ENCODE assay signal across 11 cellular contexts in the genomic region with DNA sequence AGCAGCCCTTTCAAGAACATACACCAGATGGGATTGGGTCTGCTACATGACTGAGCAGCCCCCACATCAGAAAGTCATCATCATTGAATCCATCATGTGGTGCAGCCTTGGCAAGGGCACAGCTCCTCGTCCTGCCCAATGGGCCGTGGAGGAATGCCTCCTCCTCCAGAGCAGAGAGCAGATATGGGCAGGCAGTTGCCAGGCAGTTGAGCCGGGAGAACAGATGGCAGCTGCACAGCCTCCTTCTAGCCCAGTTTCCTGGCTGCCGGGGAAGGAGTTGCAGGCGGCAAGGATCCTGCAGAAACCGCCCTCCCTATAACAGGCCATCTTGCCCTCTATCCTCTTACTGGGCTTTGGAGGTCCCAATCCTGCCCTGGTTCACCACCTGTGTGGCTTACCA. TPM values are rescaled to one million over a fixed set of nuclear protein-coding genes. Genes with fewer than 3 reads are reported as not detected.
DNase-seq lines count a peak whose midpoint lies in the region; ATAC-seq and TF ChIP-seq lines count a peak whose summit lies in the region.
"Had no signal": no experiment of that assay in that cellular context is flagged by ENCODE, and none has a peak within 500 bp of the region (broad histone marks: within the 10 kb centered on the region; RNA-seq: fewer than 3 reads in every experiment).

No MANE protein-coding gene starts in this region.

- H3K9me3 Mint-ChIP-seq in activated T-cell treated with anti-CD3 and anti-CD28 coated beads, Interleukin-2, amount 50 U/mL, for 4 hours: no peaks in the 10 kb centered on the region

- DNase-seq in mammary epithelial cell (peak; percentile 21), breast epithelium (ENCODE audit: low spot score in 2 of 2) (no peak), RWPE2 (ENCODE audit: low spot score) (no peak), left ventricle myocardium inferior (no peak), testis (peak; percentile 70), midbrain (lab: John Stamatoyannopoulos, UW) (no peak), stomach (no peak)
- DNase-seq in activated T-cell treated with anti-CD3 and anti-CD28 coated beads, Interleukin-2, amount 50 U/mL, for 4 hours: no peak
- DNase-seq: activated effector memory CD4-positive, alpha-beta T cell treated with anti-CD3 and anti-CD28 coated beads, Interleukin-2, amount 50 U/mL, for 16 hours; T-helper 9 cell; upper lobe of right lung had no signal

- 0 out of 3 replicates have a peak, but pooled peaks have one; percentile 28 for ATAC-seq in RWPE2 (ENCODE audit: low read depth)
- ATAC-seq in activated T-cell treated with anti-CD3 and anti-CD28 coated beads, Interleukin-2, amount 50 U/mL, for 4 hours: no peak
- ATAC-seq: upper lobe of right lung had no signal

- H3K36me3 ChIP-seq in mammary epithelial cell (ENCODE audit: insufficient read depth, low read length): no peaks in the 10 kb centered on the region
- H3K36me3 ChIP-seq in breast epithelium: no peaks in the 10 kb centered on the region
- no peaks in the 10 kb centered on the region for H3K36me3 ChIP-seq in RWPE2 (ENCODE audit: low read depth)
- no peaks in the 10 kb centered on the region for H3K36me3 ChIP-seq in left ventricle myocardium inferior
- no peaks in the 10 kb centered on the region for H3K36me3 ChIP-seq in testis (ENCODE audit: low read depth, missing control alignments)
- H3K36me3 ChIP-seq in stomach: no peaks in the 10 kb centered on the region
- H3K36me3 ChIP-seq: upper lobe of right lung had no signal

- dilution Hi-C loops in mammary epithelial cell (cut with HindIII; ENCODE audit: low sequenced_read_pairs): no loop called here

- H3K27ac ChIP-seq in mammary epithelial cell (ENCODE audit: insufficient read depth, low read depth, low read length) (no peak overlapping the region), breast epithelium (no peak overlapping the region), RWPE2 (ENCODE audit: poor library complexity, severe bottlenecking) (no peak overlapping the region), left ventricle myocardium inferior (replicated peaks) (no peak overlapping the region), testis (no peak overlapping the region), stomach (no peak overlapping the region)
- H3K27ac ChIP-seq: upper lobe of right lung had no signal

- CTCF ChIA-PET in mammary epithelial cell (lab: Charles Lee; ENCODE audit: low non-redundant PET): interaction anchor here (1.1 kb wide), 1 partner anchor 17 kb away, joined by 6 read pairs; no protein-coding TSS in a partner anchor

- H3K9me3 ChIP-seq in mammary epithelial cell (replicated peaks; ENCODE audit: insufficient read depth, low read length): no peaks in the 10 kb centered on the region
- no peaks in the 10 kb centered on the region for H3K9me3 ChIP-seq in breast epithelium
- no peaks in the 10 kb centered on the region for H3K9me3 ChIP-seq in RWPE2 (ENCODE audit: severe bottlenecking)
- no peaks in the 10 kb centered on the region for H3K9me3 ChIP-seq in left ventricle myocardium inferior (replicated peaks)
- no peaks in the 10 kb centered on the region for H3K9me3 ChIP-seq in testis
- no peaks in the 10 kb centered on the region for H3K9me3 ChIP-seq in stomach
- H3K9me3 ChIP-seq: upper lobe of right lung had no signal

- 53% methylated on average over 5 of the region's 6 CpGs for WGBS in mammary epithelial cell (ENCODE audit: low coverage, missing lambda C conversion rate)
- 63 to 77% methylated on average over 5 to 6 of the region's 6 CpGs for WGBS in testis, 2 donors
- WGBS in stomach, 5 donors: 38 to 83% (median 51%) methylated on average over 2 to 6 of the region's 6 CpGs

- H3K27me3 ChIP-seq in mammary epithelial cell (ENCODE audit: insufficient read depth, low read length): no peaks in the 10 kb centered on the region
- no peaks in the 10 kb centered on the region for H3K27me3 ChIP-seq in breast epithelium
- H3K27me3 ChIP-seq in RWPE2 (ENCODE audit: insufficient read depth, poor library complexity, severe bottlenecking): no peaks in the 10 kb centered on the region
- H3K27me3 ChIP-seq in left ventricle myocardium inferior (ENCODE audit: low read depth): no peaks in the 10 kb centered on the region
- no peaks in the 10 kb centered on the region for H3K27me3 ChIP-seq in testis
- H3K27me3 ChIP-seq in stomach: no peaks in the 10 kb centered on the region
- H3K27me3 ChIP-seq: upper lobe of right lung had no signal

- H3K4me3 ChIP-seq in mammary epithelial cell (replicated peaks in 1 of 3; ENCODE audit: insufficient read depth in 1 of 3, low read depth in 2 of 3, low read length in 3 of 3) (no peak overlapping the region), breast epithelium (no peak overlapping the region), RWPE2 (ENCODE audit: severe bottlenecking) (no peak overlapping the region), left ventricle myocardium inferior (no peak overlapping the region), testis (no peak overlapping the region), stomach (no peak overlapping the region)
- H3K4me3 ChIP-seq: upper lobe of right lung had no signal

- intact Hi-C loops in mammary epithelial cell (cut with micrococcal nuclease) (no loop called here), breast epithelium (cut with DNase I; ENCODE audit: low total_unique reads) (no loop called here), left ventricle myocardium inferior (cut with micrococcal nuclease) (no loop called here), testis (cut with DNase I; ENCODE audit: low total_unique reads) (no loop called here), stomach (cut with DNase I; ENCODE audit: low total_unique reads) (no loop called here)

- in situ Hi-C loops in mammary epithelial cell (cut with MboI; ENCODE audit: low sequenced_read_pairs in 2 of 2): no loop called here

- peak overlapping the region; percentile 8 for H2AFZ ChIP-seq in mammary epithelial cell (ENCODE audit: low read depth, low read length)

- peak overlapping the region; percentile 56 for H3K4me2 ChIP-seq in mammary epithelial cell (ENCODE audit: insufficient read depth, low read depth, low read length)

- no peak overlapping the region for H3K4me3 Mint-ChIP-seq in activated T-cell treated with anti-CD3 and anti-CD28 coated beads, Interleukin-2, amount 50 U/mL, for 4 hours

- TF ChIP-seq POLR2A in breast epithelium (IDR thresholded peaks at IDR 0.05) (no peak), testis (IDR thresholded peaks at IDR 0.05) (no peak), stomach (IDR thresholded peaks at IDR 0.05) (no peak)

- H3K4me1 ChIP-seq in mammary epithelial cell (ENCODE audit: insufficient read depth, low read length) (peaks cover 28% of the 10 kb centered on the region), breast epithelium (no peaks in the 10 kb centered on the region), RWPE2 (ENCODE audit: insufficient read depth, poor library complexity, severe bottlenecking) (peaks cover 16% of the 10 kb centered on the region), left ventricle myocardium inferior (peaks cover 6% of the 10 kb centered on the region), testis (peaks cover 3% of the 10 kb centered on the region), stomach (no peaks in the 10 kb centered on the region)
- H3K4me1 ChIP-seq: upper lobe of right lung had no signal

- H3K4me1 Mint-ChIP-seq in activated T-cell treated with anti-CD3 and anti-CD28 coated beads, Interleukin-2, amount 50 U/mL, for 4 hours (ENCODE audit: low read depth): no peaks in the 10 kb centered on the region

- peaks cover 10% of the 10 kb centered on the region for H3K27me3 Mint-ChIP-seq in activated T-cell treated with anti-CD3 and anti-CD28 coated beads, Interleukin-2, amount 50 U/mL, for 4 hours (ENCODE audit: low read depth)

- no peaks in the 10 kb centered on the region for H4K20me1 ChIP-seq in mammary epithelial cell (ENCODE audit: insufficient read depth, low read length)

- BruUV-seq in mammary epithelial cell (replicated peaks; lab: Mats Ljungman, UMichigan): no TSS peak

- no peaks in the 10 kb centered on the region for H3K36me3 Mint-ChIP-seq in activated T-cell treated with anti-CD3 and anti-CD28 coated beads, Interleukin-2, amount 50 U/mL, for 4 hours (ENCODE audit: insufficient read depth)

- no peaks in the 10 kb centered on the region for H3K79me2 ChIP-seq in mammary epithelial cell (ENCODE audit: insufficient read depth, low read length)

- no peak for TF ChIP-seq EP300 in stomach (IDR thresholded peaks at IDR 0.05)

- no peak overlapping the region for H3K9ac ChIP-seq in mammary epithelial cell (ENCODE audit: insufficient read depth, low read length)

- peak; percentile 1 to 2 for TF ChIP-seq CTCF in mammary epithelial cell (conservative IDR thresholded peaks at IDR 0.05 in 1 of 2, IDR thresholded peaks at IDR 0.05 in 1 of 2; ENCODE audit: extremely low read depth in 1 of 2, insufficient read depth in 1 of 2, low read depth in 1 of 2, low read length in 2 of 2)
- TF ChIP-seq CTCF in breast epithelium (IDR thresholded peaks at IDR 0.05): no peak
- TF ChIP-seq CTCF in RWPE2 (IDR thresholded peaks at IDR 0.05; ENCODE audit: poor library complexity, severe bottlenecking): no peak
- peak; percentile 15 for TF ChIP-seq CTCF in left ventricle myocardium inferior (IDR thresholded peaks at IDR 0.05; ENCODE audit: borderline replicate concordance)
- peak in 2 of 3 experiments; percentile 4 to 24 for TF ChIP-seq CTCF in testis (IDR thresholded peaks at IDR 0.05)
- no peak for TF ChIP-seq CTCF in stomach (IDR thresholded peaks at IDR 0.05)

RNA-seq across cellular contexts. Expression of a gene that starts 11.9 kb away (rescaled TPM):
- total RNA-seq in mammary epithelial cell (10 to 100 TPM; 34.8 to 79.5 TPM), breast epithelium (10 to 100 TPM; 34.1 to 53.0 (median 36.0) TPM), left ventricle myocardium inferior (81.8 TPM), testis (100 to 1,000 TPM; 104 to 109 TPM), stomach (100 to 1,000 TPM in 1 of 5 donors, 10 to 100 TPM in 4; 35.1 to 164 (median 42.3) TPM)
- polyA plus RNA-seq in mammary epithelial cell (9.4 TPM), testis (ENCODE audit: insufficient read depth, low read depth, low replicate concordance) (329 TPM), stomach (10 to 100 TPM; 19.8 to 38.5 (median 32.9) TPM)
- 36.1 TPM for polyA minus RNA-seq in mammary epithelial cell
- total RNA-seq in activated T-cell treated with anti-CD3 and anti-CD28 coated beads, Interleukin-2, amount 50 U/mL, for 4 hours: 10 to 100 TPM; 21.5 to 31.4 (median 30.8) TPM

Comparison
In these comparisons a context has a peak if more than half of its experiments do, and no peak if none do; other contexts are left out.
1. DNase-seq: peak in mammary epithelial cell (single experiment) and testis (single experiment); none in breast epithelium (0 of 2), RWPE2 (single experiment), left ventricle myocardium inferior (single experiment), midbrain (single experiment), activated T-cell treated with anti-CD3 and anti-CD28 coated beads, Interleukin-2, amount 50 U/mL, for 4 hours (single experiment) and stomach (single experiment).
2. CTCF ChIP-seq: peak in mammary epithelial cell (2 of 2), left ventricle myocardium inferior (single experiment) and testis (2 of 3); none in breast epithelium (0 of 3), RWPE2 (single experiment) and stomach (0 of 7).